8 cellular contexts compared by ENCODE assay signal in the genomic region with DNA sequence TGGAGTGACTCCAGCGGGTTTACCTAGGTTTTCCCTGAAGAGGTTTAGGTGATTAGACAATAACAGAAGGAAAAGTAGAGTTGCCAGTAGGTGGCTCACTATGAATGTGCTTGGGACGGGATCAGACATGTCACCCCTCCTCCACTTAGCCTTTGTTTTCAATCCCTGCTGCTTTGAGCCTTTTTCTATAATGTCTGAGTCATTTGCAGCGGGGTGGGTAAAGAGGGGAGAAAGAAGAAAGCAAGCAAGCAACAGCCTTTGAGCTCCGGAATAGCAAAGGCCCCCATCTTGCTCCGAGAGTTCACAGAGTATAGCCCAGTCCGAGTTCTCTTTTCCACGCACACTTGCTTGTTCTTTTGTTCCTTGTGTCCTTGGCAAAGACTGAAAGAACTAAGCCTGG.
DNase-seq lines count a peak whose midpoint lies in the region; ATAC-seq, FAIRE-seq and TF ChIP-seq lines count a peak whose summit lies in the region.

No MANE protein-coding gene starts in this region.

- no peaks in the 10 kb centered on the region for H3K36me3 Mint-ChIP-seq in activated T-cell treated with anti-CD3 and anti-CD28 coated beads, Interleukin-2, amount 50 U/mL, for 24 hours (ENCODE audit: low read depth)
- H3K36me3 Mint-ChIP-seq in T-helper 17 cell (ENCODE audit: low read depth), result no peaks in the 10 kb centered on the region

- H3K79me2 ChIP-seq in OCI-LY3 (ENCODE audit: low read length) (no peaks in the 10 kb centered on the region), endothelial cell of umbilical vein (ENCODE audit: control insufficient read depth, insufficient read depth, low read length) (no peaks in the 10 kb centered on the region)

- H4K20me1 ChIP-seq in OCI-LY3 (ENCODE audit: insufficient read depth, low read length), result no peaks in the 10 kb centered on the region
- H4K20me1 ChIP-seq in endothelial cell of umbilical vein (replicated peaks; ENCODE audit: control insufficient read depth, extremely low read depth, insufficient read depth, low read length), result no peaks in the 10 kb centered on the region

- POLR2A ChIA-PET in endothelial cell of umbilical vein (lab: Charles Lee), result no interaction called here

- no peak overlapping the region for H3K27ac ChIP-seq in OCI-LY3 (ENCODE audit: low read length)
- no peak overlapping the region for H3K27ac ChIP-seq in endothelial cell of umbilical vein (ENCODE audit: insufficient read depth, low read depth, low read length)
- H3K27ac ChIP-seq in mesodermal cell (ENCODE audit: low read depth, low read length, severe bottlenecking), result peak overlapping the region; percentile 81

- H3K4me3 Mint-ChIP-seq in activated T-cell treated with anti-CD3 and anti-CD28 coated beads, Interleukin-2, amount 50 U/mL, for 24 hours, result no peak overlapping the region
- no peak overlapping the region for H3K4me3 Mint-ChIP-seq in T-helper 17 cell

- peaks cover 5% of the 10 kb centered on the region for H3K27me3 Mint-ChIP-seq in activated T-cell treated with anti-CD3 and anti-CD28 coated beads, Interleukin-2, amount 50 U/mL, for 24 hours
- peaks cover 9% of the 10 kb centered on the region for H3K27me3 Mint-ChIP-seq in T-helper 17 cell

- dilution Hi-C loops in endothelial cell of umbilical vein (cut with MboI; ENCODE audit: extremely low pct_ligation_motif_present, low sequenced_read_pairs), result no loop called here

- no TSS peak for BruUV-seq in endothelial cell of umbilical vein (replicated peaks; lab: Mats Ljungman, UMichigan)

- H3K9me3 ChIP-seq in OCI-LY3 (ENCODE audit: insufficient read depth, low read length), result no peaks in the 10 kb centered on the region
- H3K9me3 ChIP-seq in endothelial cell of umbilical vein (replicated peaks; ENCODE audit: control insufficient read depth, insufficient read depth, low read length), result no peaks in the 10 kb centered on the region
- H3K9me3 ChIP-seq in mesodermal cell (ENCODE audit: control insufficient read depth, low read length), result no peaks in the 10 kb centered on the region
- no peaks in the 10 kb centered on the region for H3K9me3 ChIP-seq in T-helper 17 cell (ENCODE audit: control insufficient read depth, low read length, poor library complexity, severe bottlenecking)

- no peaks in the 10 kb centered on the region for H3K9me1 ChIP-seq in endothelial cell of umbilical vein (replicated peaks; ENCODE audit: control insufficient read depth, extremely low read depth, insufficient read depth, low read length)

- DNase-seq in A172 (ENCODE audit: low spot score) (peak; percentile 74), HT-29 (ENCODE audit: low spot score) (peak; percentile 63), endothelial cell of umbilical vein (ENCODE audit: low read depth, low spot score) (peak; percentile 69), NK-92 (lab: John Stamatoyannopoulos, UW; ENCODE audit: unreplicated experiment) (no peak), T-helper 17 cell (no peak)
- no peak for DNase-seq in activated T-cell treated with anti-CD3 and anti-CD28 coated beads, Interleukin-2, amount 50 U/mL, for 24 hours

- TF ChIP-seq POLR2A in endothelial cell of umbilical vein (IDR thresholded peaks at IDR 0.05; ENCODE audit: low read depth, low read length), result no peak

- H2AFZ ChIP-seq in OCI-LY3 (ENCODE audit: low read depth, low read length) (no peak overlapping the region), endothelial cell of umbilical vein (ENCODE audit: low read depth, low read length) (peak overlapping the region; percentile 54)

- H3K36me3 ChIP-seq in OCI-LY3 (replicated peaks; ENCODE audit: low read depth, low read length) (no peaks in the 10 kb centered on the region), endothelial cell of umbilical vein (ENCODE audit: control insufficient read depth in 2 of 2, extremely low read depth in 1 of 2, insufficient read depth in 2 of 2, low read length in 2 of 2) (no peaks in the 10 kb centered on the region), mesodermal cell (ENCODE audit: control insufficient read depth, insufficient read depth, low read length) (no peaks in the 10 kb centered on the region)

- H3K4me3 ChIP-seq in OCI-LY3 (ENCODE audit: low read length) (no peak overlapping the region), endothelial cell of umbilical vein (replicated peaks in 1 of 3; ENCODE audit: insufficient read depth in 1 of 3, low read depth in 1 of 3, low read length in 3 of 3) (no peak overlapping the region), mesodermal cell (ENCODE audit: extremely low read depth, insufficient read depth, low read length, poor library complexity, severe bottlenecking) (no peak overlapping the region)

- CTCF ChIA-PET in endothelial cell of umbilical vein (lab: Charles Lee), result no interaction called here

- peak; percentile 34 for TF ChIP-seq CTCF in OCI-LY3 (IDR thresholded peaks at IDR 0.05; ENCODE audit: low read depth, low read length)
- peak; percentile 19 to 45 for TF ChIP-seq CTCF in endothelial cell of umbilical vein (IDR thresholded peaks at IDR 0.05; ENCODE audit: extremely low read depth in 1 of 2, insufficient read depth in 1 of 2, low read depth in 1 of 2, low read length in 2 of 2)

- intact Hi-C loops in endothelial cell of umbilical vein (cut with micrococcal nuclease), result loop anchor here (2.0 to 5.0 kb wide), 3 partner anchors 560 to 1250 kb away; no protein-coding TSS in a partner anchor

- no peak overlapping the region for H3K9ac ChIP-seq in OCI-LY3 (ENCODE audit: low read length)
- H3K9ac ChIP-seq in endothelial cell of umbilical vein (replicated peaks; ENCODE audit: extremely low read depth, insufficient read depth, low read length), result peak overlapping the region; percentile 46

- H3K27me3 ChIP-seq in OCI-LY3 (ENCODE audit: low read depth, low read length) (no peaks in the 10 kb centered on the region), endothelial cell of umbilical vein (ENCODE audit: control insufficient read depth in 2 of 2, insufficient read depth in 2 of 2, low read length in 2 of 2) (no peaks in the 10 kb centered on the region)

- 9% methylated on average over 5 of the region's 7 CpGs; no CpG with 5 or more reads in 1 of the 2 experiments for WGBS in mesodermal cell (ENCODE audit: insufficient coverage in 2 of 2), 2 experiments

- H3K9me3 Mint-ChIP-seq in activated T-cell treated with anti-CD3 and anti-CD28 coated beads, Interleukin-2, amount 50 U/mL, for 24 hours, result no peaks in the 10 kb centered on the region

- H3K4me1 Mint-ChIP-seq in activated T-cell treated with anti-CD3 and anti-CD28 coated beads, Interleukin-2, amount 50 U/mL, for 24 hours (ENCODE audit: low read depth), result no peaks in the 10 kb centered on the region
- no peaks in the 10 kb centered on the region for H3K4me1 Mint-ChIP-seq in T-helper 17 cell

- FAIRE-seq in endothelial cell of umbilical vein (lab: Jason Lieb, UNC), result peak; percentile 70

- no peak overlapping the region for H3K27ac Mint-ChIP-seq in activated T-cell treated with anti-CD3 and anti-CD28 coated beads, Interleukin-2, amount 50 U/mL, for 24 hours
- H3K27ac Mint-ChIP-seq in T-helper 17 cell, result no peak overlapping the region

- no peaks in the 10 kb centered on the region for H3K4me1 ChIP-seq in OCI-LY3 (ENCODE audit: low read length)
- no peaks in the 10 kb centered on the region for H3K4me1 ChIP-seq in endothelial cell of umbilical vein (ENCODE audit: control insufficient read depth, extremely low read depth, insufficient read depth, low read length)
- H3K4me1 ChIP-seq in mesodermal cell (ENCODE audit: control insufficient read depth, insufficient read depth, low read length, poor library complexity, severe bottlenecking), result peaks cover 5% of the 10 kb centered on the region

- ATAC-seq in T-helper 17 cell, result no peak

- no peak overlapping the region for H3K4me2 ChIP-seq in OCI-LY3 (ENCODE audit: low read length)
- H3K4me2 ChIP-seq in endothelial cell of umbilical vein (ENCODE audit: insufficient read depth, low read length), result peak overlapping the region; percentile 39

TF ChIP-seq in endothelial cell of umbilical vein, 7 proteins besides CTCF, POLR2A, EP300 and RAD21:
- peak; percentile 28 for TF ChIP-seq FOS (IDR thresholded peaks at IDR 0.05; ENCODE audit: borderline replicate concordance, insufficient read depth, low read length)
- TF ChIP-seq JUN (IDR thresholded peaks at IDR 0.05; ENCODE audit: borderline replicate concordance, insufficient read depth, insufficient read length, low read depth), result no peak

Comparison
In these comparisons a context has a peak if more than half of its experiments do, and no peak if none do; other contexts are left out.
1. DNase-seq: peak in A172 (single experiment), HT-29 (single experiment) and endothelial cell of umbilical vein (single experiment); none in activated T-cell treated with anti-CD3 and anti-CD28 coated beads, Interleukin-2, amount 50 U/mL, for 24 hours (single experiment), NK-92 (single experiment) and T-helper 17 cell (0 of 3).